In genomic region chr5:139696894-139697658, GRCh38 we compare ENCODE assay signal across 1 cellular context.
TF ChIP-seq lines count a peak whose summit lies in the region.

No MANE protein-coding gene starts in this region.

TF ChIP-seq in HEK293, 187 proteins besides CTCF, POLR2A, EP300 and RAD21 (continued from another document and continues in another):
- TF ChIP-seq ZNF26 (tag by site-specific recombination; IDR thresholded peaks at IDR 0.05) (no peak), SETDB1 (IDR thresholded peaks at IDR 0.05; ENCODE audit: insufficient read length, low read length) (no peak), ZNF426 (tag by site-specific recombination; IDR thresholded peaks at IDR 0.05) (no peak), ZNF157 (tag by site-specific recombination; IDR thresholded peaks at IDR 0.05) (no peak), ZNF530 (tag by site-specific recombination; IDR thresholded peaks at IDR 0.05; ENCODE audit: low read depth) (no peak), WT1 (tag by site-specific recombination; IDR thresholded peaks at IDR 0.05) (peak; percentile 64; the same call in 1 of the 2 replicates), PRDM6 (tag by site-specific recombination; IDR thresholded peaks at IDR 0.05) (no peak), ZNF692 (tag by site-specific recombination; IDR thresholded peaks at IDR 0.05) (peak; percentile 63; the same call in 1 of the 2 replicates), YY1 (tag by site-specific recombination; IDR thresholded peaks at IDR 0.05) (peak; percentile 58; the same call in 1 of the 2 replicates), ZNF544 (tag by site-specific recombination; IDR thresholded peaks at IDR 0.05) (no peak), ZNF473 (tag by site-specific recombination; IDR thresholded peaks at IDR 0.05) (no peak), ZNF266 (tag by site-specific recombination; IDR thresholded peaks at IDR 0.05; ENCODE audit: low read depth) (no peak), ZNF776 (tag by site-specific recombination; IDR thresholded peaks at IDR 0.05; ENCODE audit: borderline replicate concordance) (no peak), ZNF548 (tag by site-specific recombination; IDR thresholded peaks at IDR 0.05) (peak; percentile 53; the same call in 1 of the 2 replicates), ZNF629 (tag by site-specific recombination; IDR thresholded peaks at IDR 0.05) (peak; percentile 52; the same call in 1 of the 2 replicates), ZNF112 (tag by site-specific recombination; IDR thresholded peaks at IDR 0.05) (no peak), IKZF3 (tag by site-specific recombination; IDR thresholded peaks at IDR 0.05) (peak; percentile 69), ZBTB26 (tag by site-specific recombination; optimal IDR thresholded peaks at IDR 0.05) (peak; percentile 63), ZNF335 (tag by site-specific recombination; conservative IDR thresholded peaks at IDR 0.05) (peak; percentile 87), SP7 (tag by site-specific recombination; IDR thresholded peaks at IDR 0.05) (peak; percentile 86), PRDM1 (tag by site-specific recombination; IDR thresholded peaks at IDR 0.05) (no peak), ZNF18 (tag by site-specific recombination; IDR thresholded peaks at IDR 0.05) (peak; percentile 41; the same call in 1 of the 2 replicates), SALL2 (tag by site-specific recombination; IDR thresholded peaks at IDR 0.05; ENCODE audit: borderline replicate concordance) (no peak), ZNF121 (tag by site-specific recombination; IDR thresholded peaks at IDR 0.05) (no peak), ZNF514 (tag by site-specific recombination; IDR thresholded peaks at IDR 0.05) (no peak), ZFP37 (tag by site-specific recombination; IDR thresholded peaks at IDR 0.05) (no peak), ZNF830 (tag by site-specific recombination; IDR thresholded peaks at IDR 0.05; ENCODE audit: low read depth) (no peak), YY2 (tag by site-specific recombination; IDR thresholded peaks at IDR 0.05) (peak; percentile 34; the same call in 1 of the 2 replicates), ZNF202 (tag by site-specific recombination; IDR thresholded peaks at IDR 0.05; ENCODE audit: borderline replicate concordance) (no peak), HOXC10 (CRISPR knock-in tag; IDR thresholded peaks at IDR 0.05) (no peak), ZNF169 (tag by site-specific recombination; IDR thresholded peaks at IDR 0.05) (no peak), ZFP41 (tag by site-specific recombination; IDR thresholded peaks at IDR 0.05; ENCODE audit: borderline replicate concordance) (no peak), ZNF394 (tag by site-specific recombination; IDR thresholded peaks at IDR 0.05; ENCODE audit: borderline replicate concordance) (no peak), PRDM10 (tag by site-specific recombination; IDR thresholded peaks at IDR 0.05) (peak; percentile 90), ZNF518A (tag by site-specific recombination; conservative IDR thresholded peaks at IDR 0.05; ENCODE audit: low read depth) (no peak), ZBTB8A (tag by site-specific recombination; IDR thresholded peaks at IDR 0.05) (peak; percentile 74), ZNF510 (tag by site-specific recombination; IDR thresholded peaks at IDR 0.05; ENCODE audit: insufficient replicate concordance) (no peak), ZNF48 (tag by site-specific recombination; IDR thresholded peaks at IDR 0.05) (no peak), ZNF670 (tag by site-specific recombination; IDR thresholded peaks at IDR 0.05; ENCODE audit: low read depth) (no peak), ZSCAN30 (tag by site-specific recombination; IDR thresholded peaks at IDR 0.05) (peak; percentile 72; the same call in 1 of the 2 replicates), PBX3 (CRISPR knock-in tag; IDR thresholded peaks at IDR 0.05) (no peak), ZNF148 (tag by site-specific recombination; IDR thresholded peaks at IDR 0.05; ENCODE audit: borderline replicate concordance) (no peak), ZIC2 (tag by site-specific recombination; IDR thresholded peaks at IDR 0.05) (peak; percentile 100), ZNF626 (tag by site-specific recombination; IDR thresholded peaks at IDR 0.05) (no peak)
